In genomic region chr16:79600636-79601091, GRCh38 we compare ENCODE assay signal across 7 cellular contexts. TPM values are rescaled to one million over a fixed set of nuclear protein-coding genes. Genes with fewer than 3 reads are reported as not detected.
A peak's percentile ranks its signal among the peaks of the same experiment; 100 is the strongest.
DNase-seq lines count a peak whose midpoint lies in the region; ATAC-seq, FAIRE-seq and TF ChIP-seq lines count a peak whose summit lies in the region.

TSS of gene MAF (minus strand) at chr16:79600737. CDS start at chr16:79599902, 835 bp downstream.

- no peaks in the 10 kb centered on the region for H3K9me3 Mint-ChIP-seq in WTC11

- H3K27me3 ChIP-seq in iPS DF 6.9 (ENCODE audit: control insufficient read depth, insufficient read depth, low read length) = peaks cover 2% of the 10 kb centered on the region; the same call in 1 of the 2 replicates

- in situ Hi-C loops in T47D (cut with HindIII; ENCODE audit: low pct_unique_long_range_greater_than_20kb, low sequenced_read_pairs) = no loop called here

- H3K4me3 ChIP-seq in iPS DF 6.9 (ENCODE audit: low read length) = peak within 1 kb of the TSS; percentile 63; the same call in 1 of the 2 replicates

- no peak within 1 kb of the TSS for H3K27ac ChIP-seq in iPS DF 6.9 (ENCODE audit: low read length)

- no peaks in the 10 kb centered on the region for H3K36me3 Mint-ChIP-seq in WTC11

- no CpG with 5 or more reads among the region's 26 CpGs for WGBS in iPS DF 6.9 (ENCODE audit: insufficient coverage, insufficient read length)

- TF ChIP-seq CTCF in WTC11 (IDR thresholded peaks at IDR 0.05) = no peak

- no peaks in the 10 kb centered on the region for H3K9me3 ChIP-seq in iPS DF 6.9 (ENCODE audit: control insufficient read depth, insufficient read depth, low read length)

- H3K27me3 Mint-ChIP-seq in WTC11 (ENCODE audit: low read depth) = peaks cover 21% of the 10 kb centered on the region

- H3K4me1 ChIP-seq in iPS DF 6.9 (ENCODE audit: control insufficient read depth, insufficient read depth, low read length) = peaks cover 2% of the 10 kb centered on the region; the same call in 1 of the 2 replicates

- no peaks in the 10 kb centered on the region for H3K36me3 ChIP-seq in iPS DF 6.9 (ENCODE audit: control insufficient read depth, insufficient read depth, low read length)

- POLR2A ChIA-PET in WTC11 (lab: Charles Lee) = interaction anchor here (0.6 kb wide), 1 partner anchor 154 kb away, joined by 4 read pairs; no protein-coding TSS in a partner anchor

- DNase-seq in NCI-H1694 (lab: John Stamatoyannopoulos, UW) (peak; percentile 75), WTC11 (ENCODE audit: low spot score) (peak; percentile 74), T47D (ENCODE audit: low read depth in 1 of 2, low spot score in 1 of 2) (peak; percentile 93 to 100), iPS DF 6.9 (ENCODE audit: low read depth, low spot score) (no peak), retina (peak; percentile 94), urothelium cell line (ENCODE audit: low spot score) (peak; percentile 88)

- H3K4me3 Mint-ChIP-seq in WTC11 = peak within 1 kb of the TSS; percentile 93

- ATAC-seq in GM19351 (IDR thresholded peaks at IDR 0.05; ENCODE audit: unreplicated experiment) (peak; percentile 48), WTC11 (peak; percentile 2; the same call in 1 of the 2 replicates)

- CTCF ChIA-PET in WTC11 (lab: Charles Lee) = interaction anchor here (0.6 to 2.8 kb wide), 17 partner anchors 11 to 1352 kb away, joined by 3 to 13 read pairs (median 5); no protein-coding TSS in a partner anchor

- FAIRE-seq in urothelium cell line (lab: Jason Lieb, UNC) = no peak

- H3K27ac Mint-ChIP-seq in WTC11 = 0 out of 2 replicates have a peak within 1 kb of the TSS, but pooled peaks have one; percentile 60

- peaks cover 33% of the 10 kb centered on the region for H3K4me1 Mint-ChIP-seq in WTC11

TF ChIP-seq in WTC11, 78 proteins besides CTCF, POLR2A, EP300 and RAD21 (continues in another document):
- no peak for TF ChIP-seq ZBTB43 (CRISPR knock-in tag; IDR thresholded peaks at IDR 0.05)
- TF ChIP-seq ZNF423 (CRISPR knock-in tag; IDR thresholded peaks at IDR 0.05) = no peak
- TF ChIP-seq FOXK1 (CRISPR knock-in tag; IDR thresholded peaks at IDR 0.05) = peak; percentile 79; the same call in 1 of the 2 replicates
- TF ChIP-seq ZSCAN18 (CRISPR knock-in tag; IDR thresholded peaks at IDR 0.05) = no peak
- TF ChIP-seq MXD4 (CRISPR knock-in tag; IDR thresholded peaks at IDR 0.05; ENCODE audit: borderline replicate concordance) = no peak
- peak; percentile 43; the same call in 1 of the 2 replicates for TF ChIP-seq USF1 (CRISPR knock-in tag; IDR thresholded peaks at IDR 0.05)
- TF ChIP-seq PRDM15 (CRISPR knock-in tag; IDR thresholded peaks at IDR 0.05) = no peak
- TF ChIP-seq MAX (CRISPR knock-in tag; IDR thresholded peaks at IDR 0.05) = no peak
- TF ChIP-seq SP1 (CRISPR knock-in tag; conservative IDR thresholded peaks at IDR 0.05) = 0 out of 2 replicates have a peak, but pooled peaks have one; percentile 29
- TF ChIP-seq USF2 (CRISPR knock-in tag; IDR thresholded peaks at IDR 0.05) = peak; percentile 75
- TF ChIP-seq STAT6 (CRISPR knock-in tag; conservative IDR thresholded peaks at IDR 0.05; ENCODE audit: low read depth) = no peak
- TF ChIP-seq TCF7 (CRISPR knock-in tag; IDR thresholded peaks at IDR 0.05; ENCODE audit: low read depth) = no peak
- no peak for TF ChIP-seq ATF1 (CRISPR knock-in tag; IDR thresholded peaks at IDR 0.05)
- no peak for TF ChIP-seq GRHL2 (CRISPR knock-in tag; IDR thresholded peaks at IDR 0.05; ENCODE audit: insufficient replicate concordance, severe bottlenecking)

RNA-seq across cellular contexts. Expression of gene MAF, which starts in this region (rescaled TPM):
- 3.7 to 6.6 TPM (median 4.6 TPM) in 3 replicates for total RNA-seq in WTC11 (2021)
